8 cellular contexts compared by ENCODE assay signal in the genomic region with DNA sequence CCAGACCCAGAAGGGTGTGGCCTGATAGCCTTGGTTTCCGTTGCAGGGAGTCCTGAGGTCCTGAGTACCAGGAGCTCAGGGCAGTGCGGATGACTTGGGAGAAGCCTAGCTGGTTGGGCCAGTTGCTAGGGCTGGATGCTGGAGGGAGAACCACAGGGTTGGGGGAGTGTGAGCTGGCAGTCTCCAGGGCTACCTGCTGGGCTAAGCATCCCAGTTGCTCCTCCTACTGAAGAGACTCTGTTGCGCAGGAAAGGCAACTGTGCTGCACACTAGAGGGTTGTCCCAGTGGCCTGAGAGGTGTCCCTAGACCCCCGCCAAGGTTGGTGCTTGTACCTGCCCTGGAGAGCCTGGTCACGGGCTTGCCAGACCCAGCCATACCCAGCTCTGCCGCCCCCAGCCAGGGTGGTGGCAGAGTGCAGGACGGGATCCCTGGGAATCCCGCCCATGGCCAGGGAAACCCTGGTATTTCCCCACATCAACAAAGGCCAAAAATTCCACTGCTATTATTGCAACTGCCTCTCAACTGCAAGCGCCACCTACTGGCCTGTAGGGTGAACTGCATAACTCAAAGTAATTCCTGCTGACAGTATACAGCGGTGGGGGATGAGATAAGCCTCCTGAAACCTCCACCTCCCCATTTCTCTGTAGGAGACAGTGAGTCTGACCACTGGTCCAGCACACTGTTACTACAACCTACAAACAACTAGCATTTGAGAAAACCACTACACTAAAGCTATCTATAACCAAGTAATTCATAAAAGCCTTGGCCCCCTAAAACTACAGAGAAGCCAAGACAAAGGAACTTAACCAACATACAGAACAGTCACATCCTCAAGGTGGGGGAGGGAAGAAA.
DNase-seq lines count a peak whose midpoint lies in the region; ATAC-seq, FAIRE-seq and TF ChIP-seq lines count a peak whose summit lies in the region.

No MANE protein-coding gene starts in this region.

- ATAC-seq in GM21576 (IDR thresholded peaks at IDR 0.05; ENCODE audit: unreplicated experiment) (peak; percentile 88), HepG2 (peak; percentile 85)

- no peak for TF ChIP-seq EP300 in HepG2 (IDR thresholded peaks at IDR 0.05; ENCODE audit: low read depth in 2 of 2, low read length in 2 of 2)
- no peak for TF ChIP-seq EP300 in HepG2 (CRISPR knock-in tag; IDR thresholded peaks at IDR 0.05; ENCODE audit: borderline replicate concordance)

- intact Hi-C loops in HepG2 (cut with micrococcal nuclease; ENCODE audit: unreplicated experiment): loop anchor here (1.0 to 2.0 kb wide), 2 partner anchors 164 to 528 kb away; no protein-coding TSS in a partner anchor

- no peaks in the 10 kb centered on the region for H3K36me3 ChIP-seq in GM06990 (ENCODE audit: control insufficient read depth, insufficient read depth, low read length)
- H3K36me3 ChIP-seq in brain microvascular endothelial cell (replicated peaks): no peaks in the 10 kb centered on the region
- no peaks in the 10 kb centered on the region for H3K36me3 ChIP-seq in HepG2 (replicated peaks in 1 of 2; ENCODE audit: control insufficient read depth in 1 of 2, insufficient read depth in 2 of 2, low read length in 2 of 2)

- H3K9me3 ChIP-seq in HepG2 (ENCODE audit: low read length): no peaks in the 10 kb centered on the region

- H4K20me1 ChIP-seq in HepG2 (ENCODE audit: insufficient read depth, low read length): no peaks in the 10 kb centered on the region

- H3K4me3 ChIP-seq in GM06990 (replicated peaks; ENCODE audit: low read depth, low read length) (no peak overlapping the region), brain microvascular endothelial cell (ENCODE audit: low read depth, low read length) (no peak overlapping the region), HepG2 (replicated peaks in 1 of 3; ENCODE audit: insufficient read depth in 1 of 3, low read depth in 2 of 3, low read length in 3 of 3) (no peak overlapping the region)

- TF ChIP-seq RAD21 in HepG2 (CRISPR knock-in tag; IDR thresholded peaks at IDR 0.05): peak; percentile 78

- H2AFZ ChIP-seq in HepG2 (ENCODE audit: low read length): no peak overlapping the region

- H3K4me1 ChIP-seq in HepG2 (ENCODE audit: insufficient read depth, low read length): peaks cover 18% of the 10 kb centered on the region

- H3K27me3 ChIP-seq in GM06990 (replicated peaks; ENCODE audit: control insufficient read depth, insufficient read depth, low read length) (peaks cover 3% of the 10 kb centered on the region; the same call in 1 of the 2 replicates), brain microvascular endothelial cell (replicated peaks) (no peaks in the 10 kb centered on the region), HepG2 (ENCODE audit: control insufficient read depth in 1 of 2, insufficient read depth in 2 of 2, low read length in 2 of 2) (no peaks in the 10 kb centered on the region)

- no peak overlapping the region for H3K4me2 ChIP-seq in HepG2 (ENCODE audit: low read depth, low read length)

- BruUV-seq in HepG2 (replicated peaks; lab: Mats Ljungman, UMichigan): no TSS peak

- H3K27ac ChIP-seq in brain microvascular endothelial cell: no peak overlapping the region
- H3K27ac ChIP-seq in HepG2 (ENCODE audit: extremely low read length, insufficient read depth, low read length): no peak overlapping the region

- POLR2A ChIA-PET in HepG2 (lab: Yijun Ruan, JAX): interaction anchor here (1.5 kb wide), 1 partner anchor 18 kb away, joined by 5 read pairs; no protein-coding TSS in a partner anchor

- CTCF ChIA-PET in HepG2 (lab: Yijun Ruan, JAX; ENCODE audit: low intra/inter-chr PET ratio, low total read pairs): interaction anchor here (0.9 to 2.9 kb wide), 5 partner anchors 18 to 165 kb away, joined by 3 to 31 read pairs (median 5); no protein-coding TSS in a partner anchor

- no peaks in the 10 kb centered on the region for H3K79me2 ChIP-seq in HepG2 (ENCODE audit: insufficient read depth, low read length)

- no peak for TF ChIP-seq POLR2A in HepG2 (IDR thresholded peaks at IDR 0.05; ENCODE audit: insufficient read depth in 1 of 2, low read depth in 2 of 2, low read length in 2 of 2)

- FAIRE-seq in HepG2 (lab: Jason Lieb, UNC): peak; percentile 71

- in situ Hi-C loops in brain microvascular endothelial cell (cut with HindIII; ENCODE audit: low pct_ligation_motif_present, low sequenced_read_pairs): no loop called here
- in situ Hi-C loops in HepG2 (cut with HindIII; ENCODE audit: extremely low pct_ligation_motif_present, low pct_unique_long_range_greater_than_20kb): no loop called here

- TF ChIP-seq CTCF in GM06990 (IDR thresholded peaks at IDR 0.05; ENCODE audit: insufficient read depth, low read length, poor library complexity, severe bottlenecking) (peak; percentile 92), brain microvascular endothelial cell (IDR thresholded peaks at IDR 0.05; ENCODE audit: low read depth, low read length, missing control alignments) (peak; percentile 95), HepG2 (CRISPR knock-in tag; IDR thresholded peaks at IDR 0.05) (peak; percentile 90)

- WGBS in HepG2 (ENCODE audit: low lambda C conversion rate): 75% methylated on average over 1 of the region's 10 CpGs

- DNase-seq in GM06990 (ENCODE audit: extremely low read depth, insufficient read length): peak; percentile 22
- DNase-seq in Kasumi-1 (lab: John Stamatoyannopoulos, UW): peak; percentile 64 to 80
- peak; percentile 25 for DNase-seq in T-helper 22 cell (ENCODE audit: low read depth)
- DNase-seq in brain microvascular endothelial cell: peak; percentile 61
- peak; percentile 70 for DNase-seq in HepG2 (ENCODE audit: low spot score)
- peak; percentile 19 to 28 for DNase-seq in stimulated activated CD8-positive, alpha-beta memory T cell treated with anti-CD3 and anti-CD28 coated beads, Interleukin-4, amount 100 ng/mL, for 1 hour (ENCODE audit: low read depth in 2 of 2, low spot score in 1 of 2)
- DNase-seq in NCI-H526 treated with DMSO at 0.1 percent for 48 hours (lab: John Stamatoyannopoulos, UW): no peak

- H3K9ac ChIP-seq in HepG2 (ENCODE audit: insufficient read depth, low read depth, low read length): no peak overlapping the region

TF ChIP-seq in HepG2, 621 proteins besides CTCF, POLR2A, EP300 and RAD21 (continues in another document):
- TF ChIP-seq FOXJ3 (CRISPR knock-in tag; IDR thresholded peaks at IDR 0.05; ENCODE audit: borderline replicate concordance): no peak
- no peak for TF ChIP-seq ZNF20 (CRISPR knock-in tag; IDR thresholded peaks at IDR 0.05)
- no peak for TF ChIP-seq TOPORS (CRISPR knock-in tag; IDR thresholded peaks at IDR 0.05)
- no peak for TF ChIP-seq ZNF460 (CRISPR knock-in tag; IDR thresholded peaks at IDR 0.05; ENCODE audit: borderline replicate concordance)
- no peak for TF ChIP-seq KAT7 (CRISPR knock-in tag; IDR thresholded peaks at IDR 0.05; ENCODE audit: borderline replicate concordance)
- TF ChIP-seq, protein P1, sequence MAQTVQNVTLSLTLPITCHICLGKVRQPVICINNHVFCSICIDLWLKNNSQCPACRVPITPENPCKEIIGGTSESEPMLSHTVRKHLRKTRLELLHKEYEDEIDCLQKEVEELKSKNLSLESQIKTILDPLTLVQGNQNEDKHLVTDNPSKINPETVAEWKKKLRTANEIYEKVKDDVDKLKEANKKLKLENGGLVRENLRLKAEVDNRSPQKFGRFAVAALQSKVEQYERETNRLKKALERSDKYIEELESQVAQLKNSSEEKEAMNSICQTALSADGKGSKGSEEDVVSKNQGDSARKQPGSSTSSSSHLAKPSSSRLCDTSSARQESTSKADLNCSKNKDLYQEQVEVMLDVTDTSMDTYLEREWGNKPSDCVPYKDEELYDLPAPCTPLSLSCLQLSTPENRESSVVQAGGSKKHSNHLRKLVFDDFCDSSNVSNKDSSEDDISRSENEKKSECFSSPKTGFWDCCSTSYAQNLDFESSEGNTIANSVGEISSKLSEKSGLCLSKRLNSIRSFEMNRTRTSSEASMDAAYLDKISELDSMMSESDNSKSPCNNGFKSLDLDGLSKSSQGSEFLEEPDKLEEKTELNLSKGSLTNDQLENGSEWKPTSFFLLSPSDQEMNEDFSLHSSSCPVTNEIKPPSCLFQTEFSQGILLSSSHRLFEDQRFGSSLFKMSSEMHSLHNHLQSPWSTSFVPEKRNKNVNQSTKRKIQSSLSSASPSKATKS (CRISPR knock-in tag; IDR thresholded peaks at IDR 0.05): no peak
- no peak for TF ChIP-seq ZNF564 (CRISPR knock-in tag; IDR thresholded peaks at IDR 0.05)
- TF ChIP-seq ARID4A (CRISPR knock-in tag; IDR thresholded peaks at IDR 0.05; ENCODE audit: borderline replicate concordance): no peak
- no peak for TF ChIP-seq DNMT3B (CRISPR knock-in tag; conservative IDR thresholded peaks at IDR 0.05)
